Comparison of ENCODE assay signal across 8 cellular contexts in genomic region chr19:15629003-15629880, GRCh38. TPM values are rescaled to one million over a fixed set of nuclear protein-coding genes. Genes with fewer than 3 reads are reported as not detected.
A peak's percentile ranks its signal among the peaks of the same experiment; 100 is the strongest.
DNase-seq lines count a peak whose midpoint lies in the region; ATAC-seq and TF ChIP-seq lines count a peak whose summit lies in the region.

No MANE protein-coding gene starts in this region.

- no peaks in the 10 kb centered on the region for H3K79me1 ChIP-seq in trophoblast cell (ENCODE audit: low read length)

- H3K4me1 ChIP-seq in trophoblast cell (ENCODE audit: control insufficient read depth in 1 of 2, insufficient read depth in 2 of 2, low read length in 2 of 2) = no peaks in the 10 kb centered on the region
- H3K4me1 ChIP-seq in upper lobe of left lung = peaks cover 0 to 8% (median 1%) of the 10 kb centered on the region in 4 donors

- H3K4ac ChIP-seq in trophoblast cell (ENCODE audit: low read depth, low read length) = no peak overlapping the region

- H3K4me3 Mint-ChIP-seq in glutamatergic neuron (ENCODE audit: unreplicated experiment) = no peak overlapping the region

- H3K27ac Mint-ChIP-seq in glutamatergic neuron (ENCODE audit: unreplicated experiment) = no peak overlapping the region

- no peak overlapping the region for H4K8ac ChIP-seq in trophoblast cell (ENCODE audit: low read depth, low read length)

- peaks cover 5% of the 10 kb centered on the region for H3K27me3 Mint-ChIP-seq in glutamatergic neuron (ENCODE audit: unreplicated experiment)

- H2BK120ac ChIP-seq in trophoblast cell (ENCODE audit: insufficient read depth, low read length, poor library complexity) = no peak overlapping the region

- H2BK12ac ChIP-seq in trophoblast cell (ENCODE audit: low read length) = no peak overlapping the region

- TF ChIP-seq POLR2A in upper lobe of left lung (IDR thresholded peaks at IDR 0.05) = no peak

- no peak overlapping the region for H3K4me2 ChIP-seq in trophoblast cell (ENCODE audit: low read length)

- H3K4me1 Mint-ChIP-seq in glutamatergic neuron (ENCODE audit: low read depth, unreplicated experiment) = no peaks in the 10 kb centered on the region

- H3K27me3 ChIP-seq in trophoblast cell (ENCODE audit: insufficient read depth, low read length) (no peaks in the 10 kb centered on the region), upper lobe of left lung (peaks cover 0 to 2% (median 0%) of the 10 kb centered on the region in 4 donors)

- no peak overlapping the region for H3K18ac ChIP-seq in trophoblast cell (ENCODE audit: low read length)

- ATAC-seq in upper lobe of left lung (ENCODE audit: low FRiP score in 2 of 2) (peak; percentile 88 to 92), GM18867 (IDR thresholded peaks at IDR 0.05; ENCODE audit: unreplicated experiment) (no peak)

- no peak overlapping the region for H2AK5ac ChIP-seq in trophoblast cell (ENCODE audit: low read length)

- no peak overlapping the region for H3K9ac ChIP-seq in trophoblast cell (ENCODE audit: low read length)

- H3K23ac ChIP-seq in trophoblast cell (ENCODE audit: low read length) = no peak overlapping the region

- H3K27ac ChIP-seq in trophoblast cell (ENCODE audit: low read depth, low read length) (no peak overlapping the region), upper lobe of left lung (no peak overlapping the region)

- TF ChIP-seq CTCF in glutamatergic neuron (IDR thresholded peaks at IDR 0.05; ENCODE audit: partially characterized antibody, unreplicated experiment) = peak; percentile 84
- peak; percentile 85 to 95 (median 94) for TF ChIP-seq CTCF in upper lobe of left lung (IDR thresholded peaks at IDR 0.05)

- WGBS in trophoblast cell (ENCODE audit: extremely low coverage, insufficient coverage, insufficient read length) = no CpG with 5 or more reads among the region's 25 CpGs
- WGBS in upper lobe of left lung, 2 donors = 0 to 10% methylated on average over 7 to 24 of the region's 25 CpGs

- H3K36me3 ChIP-seq in trophoblast cell (ENCODE audit: control insufficient read depth in 1 of 2, insufficient read depth in 2 of 2, low read length in 2 of 2) (no peaks in the 10 kb centered on the region), upper lobe of left lung (no peaks in the 10 kb centered on the region)

- H2BK5ac ChIP-seq in trophoblast cell (ENCODE audit: low read depth, low read length, poor library complexity) = no peak overlapping the region

- in situ Hi-C loops in SK-MEL-5 (cut with HindIII; ENCODE audit: low pct_unique_long_range_greater_than_20kb, low sequenced_read_pairs) = no loop called here

- no peak overlapping the region for H4K91ac ChIP-seq in trophoblast cell (ENCODE audit: low read depth, low read length)

- TF ChIP-seq EP300 in upper lobe of left lung (IDR thresholded peaks at IDR 0.05) = no peak

- peaks cover 2% of the 10 kb centered on the region for H3K9me3 Mint-ChIP-seq in glutamatergic neuron (ENCODE audit: unreplicated experiment)

- no peak overlapping the region for H3K14ac ChIP-seq in trophoblast cell (ENCODE audit: low read length)

- H2AFZ ChIP-seq in trophoblast cell (ENCODE audit: insufficient read depth, low read length, poor library complexity) = no peak overlapping the region

- H3K9me3 ChIP-seq in trophoblast cell (ENCODE audit: insufficient read depth, low read depth, low read length) = peaks cover 12% of the 10 kb centered on the region
- H3K9me3 ChIP-seq in upper lobe of left lung = no peaks in the 10 kb centered on the region

- H3K36me3 Mint-ChIP-seq in glutamatergic neuron (ENCODE audit: unreplicated experiment) = no peaks in the 10 kb centered on the region

- H3K4me3 ChIP-seq in trophoblast cell (ENCODE audit: low read depth, low read length) (no peak overlapping the region), upper lobe of left lung (no peak overlapping the region)

- no peaks in the 10 kb centered on the region for H3K79me2 ChIP-seq in trophoblast cell (ENCODE audit: control insufficient read depth, insufficient read depth, low read length, poor library complexity)

- no peak overlapping the region for H4K12ac ChIP-seq in trophoblast cell (ENCODE audit: low read depth, low read length)

- DNase-seq in DMS153 (lab: John Stamatoyannopoulos, UW) (peak; percentile 65), Kasumi-1 (lab: John Stamatoyannopoulos, UW) (peak; percentile 69 to 81), SK-MEL-5 (ENCODE audit: low read depth, low spot score) (peak; percentile 68), glutamatergic neuron (peak; percentile 80), trophoblast cell (peak; percentile 64 to 85), upper lobe of left lung (peak; percentile 74 to 85)
- peak; percentile 89 for DNase-seq in activated gamma-delta T cell treated with anti-CD3 and anti-CD28 coated beads, Interleukin-2, amount 50 U/mL, for 16 hours (ENCODE audit: low read depth)

RNA-seq across cellular contexts. Expression of gene CYP4F3, which starts 11.5 kb away (rescaled TPM):
- not detected in 2 replicates for total RNA-seq in SK-MEL-5 (2014; rRNA removed; shearing (Covaris generic))
- 0.07 TPM in 1 of 2 replicates, not detected in the other for polyA plus RNA-seq in SK-MEL-5 (2015; cell fraction: cytosol; rRNA removed)
- polyA plus RNA-seq in SK-MEL-5 (2015; cell fraction: nucleus; rRNA removed) = 6.1 TPM in 1 of 2 replicates, not detected in the other
- not detected for total RNA-seq in glutamatergic neuron (ENCODE audit: unreplicated experiment)
- 0.01 TPM in 1 of 2 replicates, not detected in the other for polyA plus RNA-seq in trophoblast cell (2013)
- 1 to 10 TPM; 1.1 to 2.1 (median 1.8) TPM for total RNA-seq in upper lobe of left lung

RNA-seq across cellular contexts. Expression of gene CYP4F8, which starts 14.2 kb away (rescaled TPM):
- total RNA-seq in SK-MEL-5 (2014; rRNA removed; shearing (Covaris generic)) = not detected in 2 replicates
- not detected in 2 replicates for polyA plus RNA-seq in SK-MEL-5 (2015; cell fraction: cytosol; rRNA removed)
- not detected in 2 replicates for polyA plus RNA-seq in SK-MEL-5 (2015; cell fraction: nucleus; rRNA removed)
- total RNA-seq in glutamatergic neuron (ENCODE audit: unreplicated experiment) = not detected
- polyA plus RNA-seq in trophoblast cell (2013) = not detected in 2 replicates
- total RNA-seq in upper lobe of left lung = not detected

RNA-seq across cellular contexts. Expression of gene CYP4F12, which starts 43.6 kb away (rescaled TPM):
- not detected in 2 replicates for total RNA-seq in SK-MEL-5 (2014; rRNA removed; shearing (Covaris generic))
- polyA plus RNA-seq in SK-MEL-5 (2015; cell fraction: cytosol; rRNA removed) = not detected in 2 replicates
- 0.26 TPM in 1 of 2 replicates, not detected in the other for polyA plus RNA-seq in SK-MEL-5 (2015; cell fraction: nucleus; rRNA removed)
- not detected for total RNA-seq in glutamatergic neuron (ENCODE audit: unreplicated experiment)
- not detected in 2 replicates for polyA plus RNA-seq in trophoblast cell (2013)
- 10 to 100 TPM in 1 of 6 donors, 1 to 10 TPM in 4, under 1 TPM in 1; 0.30 to 16.8 (median 2.0) TPM for total RNA-seq in upper lobe of left lung
